Comparison of ENCODE assay signal across 17 cellular contexts in genomic region chr12:9404469-9405260, GRCh38.
DNase-seq lines count a peak whose midpoint lies in the region; ATAC-seq lines count a peak whose summit lies in the region.
"Had no signal": no experiment of that assay in that cellular context is flagged by ENCODE, and none has a peak within 500 bp of the region (broad histone marks: within the 10 kb centered on the region; RNA-seq: fewer than 3 reads in every experiment).

No MANE protein-coding gene starts in this region.

- ATAC-seq in esophagus mucosa (peak; percentile 67), HG03025 (IDR thresholded peaks at IDR 0.05; ENCODE audit: low FRiP score, unreplicated experiment) (no peak), HG03097 (IDR thresholded peaks at IDR 0.05; ENCODE audit: low FRiP score, unreplicated experiment) (no peak)
- ATAC-seq: activated T-cell treated with anti-CD3 and anti-CD28 coated beads, Interleukin-2, amount 50 U/mL, for 4 hours; CD8-positive, alpha-beta T cell had no signal

- H3K9ac ChIP-seq in GM23248, result no peak overlapping the region

- no peaks in the 10 kb centered on the region for H3F3A ChIP-seq in GM23248 (ENCODE audit: insufficient read depth)

- no peaks in the 10 kb centered on the region for H3K79me2 ChIP-seq in GM23248 (ENCODE audit: insufficient read depth)

- H3K9me3 ChIP-seq in GM23248 (ENCODE audit: low read depth), result no peaks in the 10 kb centered on the region

- in situ Hi-C loops in GM23248 (cut with MboI), result no loop called here

- WGBS in GM23248 (ENCODE audit: low coverage in 1 of 2, low lambda C conversion rate in 2 of 2, missing lambda C conversion rate in 2 of 2), 2 experiments, result 93 to 96% methylated on average over 5 to 37 of the region's 39 CpGs

- no peaks in the 10 kb centered on the region for H3K27me3 ChIP-seq in GM23248 (replicated peaks; ENCODE audit: insufficient read depth)

- no peaks in the 10 kb centered on the region for H3K9me2 ChIP-seq in GM23248 (ENCODE audit: insufficient read depth)

- DNase-seq in activated T-cell treated with anti-CD3 and anti-CD28 coated beads for 1 hour (ENCODE audit: low read depth) (peak; percentile 16), activated T-cell treated with anti-CD3 and anti-CD28 coated beads for 4 hours (no peak), GM23248 (peak; percentile 13), HPDE6-E6E7 (ENCODE audit: extremely low spot score) (no peak)
- peak; percentile 4 for DNase-seq in stimulated activated naive CD4-positive, alpha-beta T cell treated with Interleukin-2 at 50 U/mL for 16 hours (lab: John Stamatoyannopoulos, UW)
- DNase-seq: activated CD4-positive, alpha-beta memory T cell treated with anti-CD3 and anti-CD28 coated beads, Interleukin-2, amount 10 ng/mL, durations not matched to agents 7 days and 5 days; activated naive CD8-positive, alpha-beta T cell treated with anti-CD3 and anti-CD28 coated beads, Interleukin-2, amount 10 ng/mL, durations not matched to agents 7 days and 5 days; activated T-cell treated with anti-CD3 and anti-CD28 coated beads, Interleukin-2, amount 50 U/mL, for 4 hours; CD8-positive, alpha-beta T cell; immature natural killer cell; NCI-H1417 treated with DMSO at 0.1 percent for 48 hours; NK-92 treated with Interleukin-12 subunit alpha and Interleukin-12 subunit beta, amount 100 ng/mL, for 24 hours; stimulated activated CD4-positive, alpha-beta T cell treated with anti-CD3 and anti-CD28 coated beads, Interleukin-15, amount 100 ng/mL, for 24 hours; trophoblast cell had no signal

- no peak overlapping the region for H3K4me3 ChIP-seq in GM23248

- H3K4me1 ChIP-seq in GM23248 (ENCODE audit: insufficient read depth), result no peaks in the 10 kb centered on the region

- no peaks in the 10 kb centered on the region for H3K36me3 ChIP-seq in GM23248 (ENCODE audit: low read depth)

- H3K4me2 ChIP-seq in GM23248 (ENCODE audit: unreplicated experiment), result no peak overlapping the region

- no peak overlapping the region for H3K27ac ChIP-seq in GM23248

- H2AFZ ChIP-seq in GM23248, result no peak overlapping the region

- no peaks in the 10 kb centered on the region for H4K20me1 ChIP-seq in GM23248 (ENCODE audit: insufficient read depth)

Comparison
In these comparisons a context has a peak if more than half of its experiments do, and no peak if none do; other contexts are left out.
1. DNase-seq: peak in activated T-cell treated with anti-CD3 and anti-CD28 coated beads for 1 hour (single experiment), GM23248 (single experiment) and stimulated activated naive CD4-positive, alpha-beta T cell treated with Interleukin-2 at 50 U/mL for 16 hours (single experiment); none in activated T-cell treated with anti-CD3 and anti-CD28 coated beads for 4 hours (single experiment) and HPDE6-E6E7 (single experiment).